23 cellular contexts compared by ENCODE assay signal in genomic region chr9:99187311-99187710, GRCh38.
"Had no signal": no experiment of that assay in that cellular context is flagged by ENCODE, and none has a peak within 500 bp of the region (broad histone marks: within the 10 kb centered on the region; RNA-seq: fewer than 3 reads in every experiment).

No MANE protein-coding gene starts in this region.

- H3K9me3 ChIP-seq: ascending aorta, breast epithelium, lower lobe of right lung, prostate gland had no signal

- H3K4me3 ChIP-seq: ascending aorta, breast epithelium, lower lobe of right lung, prostate gland had no signal

- DNase-seq: activated CD4-positive, alpha-beta T cell treated with anti-CD3 and anti-CD28 coated beads for 1 hour; activated CD4-positive, alpha-beta T cell treated with anti-CD3 and anti-CD28 coated beads, Interleukin-2, amount 50 U/mL, for 4 hours; activated naive CD4-positive, alpha-beta T cell treated with anti-CD3 and anti-CD28 coated beads for 36 hours; activated naive CD8-positive, alpha-beta T cell treated with anti-CD3 and anti-CD28 coated beads, Interleukin-2, amount 50 U/mL, for 24 hours; activated T-cell treated with anti-CD3 and anti-CD28 coated beads, Interleukin-2, amount 50 U/mL, for 1 hour; dermis blood vessel endothelial cell; effector memory CD8-positive, alpha-beta T cell; head of caudate nucleus; left colon; lower lobe of right lung; right cardiac atrium; small intestine; stimulated activated CD4-positive, alpha-beta T cell treated with anti-CD3 and anti-CD28 coated beads, Interleukin-4, amount 100 ng/mL, for 4 hours; stimulated activated CD8-positive, alpha-beta memory T cell treated with anti-CD3 and anti-CD28 coated beads, Interleukin-4, amount 100 ng/mL, for 48 hours; stimulated activated naive CD8-positive, alpha-beta T cell treated with anti-CD3 and anti-CD28 coated beads, Interleukin-15, amount 100 ng/mL, for 72 hours; T-helper 9 cell had no signal

- H3K4me1 ChIP-seq: prostate gland had no signal

- H3K27ac ChIP-seq: ascending aorta, breast epithelium, lower lobe of right lung, prostate gland had no signal

- H3K36me3 ChIP-seq: ascending aorta, breast epithelium, lower lobe of right lung, prostate gland had no signal

- H3K4me3 Mint-ChIP-seq: activated naive CD4-positive, alpha-beta T cell treated with anti-CD3 and anti-CD28 coated beads for 36 hours; activated naive CD8-positive, alpha-beta T cell treated with anti-CD3 and anti-CD28 coated beads, Interleukin-2, amount 50 U/mL, for 24 hours; effector memory CD8-positive, alpha-beta T cell; mesothelial cell of epicardium; stimulated activated naive CD8-positive, alpha-beta T cell treated with anti-CD3 and anti-CD28 coated beads, Interleukin-15, amount 100 ng/mL, for 72 hours; type B pancreatic cell had no signal

- ATAC-seq: activated naive CD8-positive, alpha-beta T cell treated with anti-CD3 and anti-CD28 coated beads, Interleukin-2, amount 50 U/mL, for 24 hours; effector memory CD8-positive, alpha-beta T cell; left colon; lower lobe of right lung; right cardiac atrium; stimulated activated naive CD8-positive, alpha-beta T cell treated with anti-CD3 and anti-CD28 coated beads, Interleukin-15, amount 100 ng/mL, for 72 hours had no signal

- H3K27ac Mint-ChIP-seq: activated naive CD4-positive, alpha-beta T cell treated with anti-CD3 and anti-CD28 coated beads for 36 hours; activated naive CD8-positive, alpha-beta T cell treated with anti-CD3 and anti-CD28 coated beads, Interleukin-2, amount 50 U/mL, for 24 hours; activated T-helper 2 cell treated with anti-CD3 and anti-CD28 coated beads, Interferon-gamma antibody, Interleukin-2, Interleukin-4, amounts not matched to agents 10 μg/mL and 5 μg/mL and 100 μg/mL, durations not matched to agents 14 hours and 24 hours and 36 hours; effector memory CD8-positive, alpha-beta T cell; mesothelial cell of epicardium; type B pancreatic cell had no signal

- H3K27me3 ChIP-seq: ascending aorta, breast epithelium had no signal

- H3K9me3 Mint-ChIP-seq: activated naive CD4-positive, alpha-beta T cell treated with anti-CD3 and anti-CD28 coated beads for 36 hours; activated naive CD8-positive, alpha-beta T cell treated with anti-CD3 and anti-CD28 coated beads, Interleukin-2, amount 50 U/mL, for 24 hours; activated T-helper 2 cell treated with anti-CD3 and anti-CD28 coated beads, Interferon-gamma antibody, Interleukin-2, Interleukin-4, amounts not matched to agents 10 μg/mL and 5 μg/mL and 100 μg/mL, durations not matched to agents 14 hours and 24 hours and 36 hours; effector memory CD8-positive, alpha-beta T cell; mesothelial cell of epicardium; stimulated activated naive CD8-positive, alpha-beta T cell treated with anti-CD3 and anti-CD28 coated beads, Interleukin-15, amount 100 ng/mL, for 72 hours; type B pancreatic cell had no signal

- FAIRE-seq: frontal cortex, small intestine had no signal
